Comparison of ENCODE assay signal across 16 cellular contexts in the genomic region with DNA sequence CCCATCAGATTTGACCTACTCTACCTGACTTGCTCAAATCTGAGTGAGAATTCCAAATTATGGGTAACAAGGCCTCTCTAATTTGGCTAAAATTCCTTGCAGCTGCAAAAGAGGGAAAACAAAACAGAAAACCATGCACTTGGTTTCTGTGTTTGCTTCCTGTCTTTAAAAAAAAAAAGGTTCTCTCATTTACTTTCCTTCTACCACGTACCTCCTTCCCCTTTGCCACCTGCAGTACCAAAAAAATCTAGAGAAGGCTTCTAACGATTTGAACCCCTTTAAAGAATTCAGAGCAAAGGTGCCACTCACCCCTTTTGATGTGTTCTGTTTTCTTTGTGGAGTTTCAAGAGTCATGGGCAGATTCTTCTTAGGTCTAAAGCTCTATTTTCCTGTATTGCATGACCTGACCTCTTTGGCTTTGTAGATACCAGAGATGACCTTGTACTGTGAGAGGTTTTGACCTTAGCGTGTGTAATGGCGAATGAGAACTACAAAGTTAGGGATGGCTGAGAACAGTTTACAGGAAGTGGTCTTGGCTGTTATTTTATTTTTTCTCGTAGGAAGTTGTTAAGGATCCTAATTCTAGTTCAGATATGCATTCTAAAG. TPM values are rescaled to one million over a fixed set of nuclear protein-coding genes. Genes with fewer than 3 reads are reported as not detected.
A peak's percentile ranks its signal among the peaks of the same experiment; 100 is the strongest.
DNase-seq lines count a peak whose midpoint lies in the region; ATAC-seq and TF ChIP-seq lines count a peak whose summit lies in the region.
"Had no signal": no experiment of that assay in that cellular context is flagged by ENCODE, and none has a peak within 500 bp of the region (broad histone marks: within the 10 kb centered on the region; RNA-seq: fewer than 3 reads in every experiment).

No MANE protein-coding gene starts in this region.

- H3K36me3 Mint-ChIP-seq in memory B cell (peaks cover 2% of the 10 kb centered on the region), type B pancreatic cell (no peaks in the 10 kb centered on the region)

- no peak overlapping the region for H3K4me3 ChIP-seq in coronary artery
- H3K4me3 ChIP-seq: lung had no signal

- TF ChIP-seq CTCF in type B pancreatic cell (conservative IDR thresholded peaks at IDR 0.05) (no peak), coronary artery (IDR thresholded peaks at IDR 0.05) (no peak)

- peak; percentile 62 for ATAC-seq in GM18517 (IDR thresholded peaks at IDR 0.05; ENCODE audit: unreplicated experiment)
- peak; percentile 39 for ATAC-seq in GM19468 (IDR thresholded peaks at IDR 0.05; ENCODE audit: extremely low read depth, unreplicated experiment)
- ATAC-seq in HG03175 (IDR thresholded peaks at IDR 0.05; ENCODE audit: unreplicated experiment), result peak; percentile 57
- no peak for ATAC-seq in memory B cell (ENCODE audit: low read depth)
- ATAC-seq: effector memory CD8-positive, alpha-beta T cell; stimulated activated naive CD8-positive, alpha-beta T cell treated with anti-CD3 and anti-CD28 coated beads, Interleukin-15, Interleukin-2, amounts not matched to agents 100 U/mL and 50 U/mL, for 24 hours had no signal

- H3K27me3 Mint-ChIP-seq in memory B cell (peaks cover 5% of the 10 kb centered on the region), type B pancreatic cell (no peaks in the 10 kb centered on the region)

- H3K4me1 Mint-ChIP-seq in memory B cell, result peaks cover 8% of the 10 kb centered on the region
- H3K4me1 Mint-ChIP-seq in type B pancreatic cell (ENCODE audit: unreplicated experiment), result no peaks in the 10 kb centered on the region

- DNase-seq in memory B cell (ENCODE audit: low spot score in 2 of 2) (no peak), type B pancreatic cell (ENCODE audit: extremely low spot score, unreplicated experiment) (no peak), coronary artery (ENCODE audit: low spot score) (no peak), Ammon's horn (ENCODE audit: low spot score) (no peak)
- DNase-seq: activated naive CD4-positive, alpha-beta T cell treated with Interleukin-2 at 50 U/mL for 16 hours; effector memory CD8-positive, alpha-beta T cell; GOT3; nucleus accumbens; SHP77; stimulated activated naive CD8-positive, alpha-beta T cell treated with anti-CD3 and anti-CD28 coated beads, Interleukin-15, Interleukin-2, amounts not matched to agents 100 U/mL and 50 U/mL, for 24 hours had no signal

- no peak overlapping the region for H3K27ac ChIP-seq in coronary artery

- H3K9me3 Mint-ChIP-seq in memory B cell, result peaks cover 4% of the 10 kb centered on the region
- H3K9me3 Mint-ChIP-seq in type B pancreatic cell, result peaks cover 6% of the 10 kb centered on the region
- H3K9me3 Mint-ChIP-seq: effector memory CD8-positive, alpha-beta T cell had no signal

- peak overlapping the region; percentile 74 for H3K4me3 Mint-ChIP-seq in memory B cell
- H3K4me3 Mint-ChIP-seq in type B pancreatic cell, result no peak overlapping the region
- H3K4me3 Mint-ChIP-seq: effector memory CD8-positive, alpha-beta T cell had no signal

- H3K27ac Mint-ChIP-seq in memory B cell, result peak overlapping the region; percentile 82
- H3K27ac Mint-ChIP-seq in type B pancreatic cell, result no peak overlapping the region
- H3K27ac Mint-ChIP-seq: effector memory CD8-positive, alpha-beta T cell had no signal

RNA-seq across cellular contexts. Expression of gene TXNDC8, which starts 29.1 kb away (rescaled TPM):
- total RNA-seq in type B pancreatic cell (ENCODE audit: low replicate concordance), result not detected in 2 replicates
- total RNA-seq: fibroblast of villous mesenchyme, lung, M059J had no signal

RNA-seq across cellular contexts. Expression of gene TXN, which starts 52.3 kb away (rescaled TPM):
- total RNA-seq in type B pancreatic cell (ENCODE audit: low replicate concordance), result 205 and 415 TPM in 2 replicates
